8 cellular contexts compared by ENCODE assay signal in genomic region chr4:153222162-153222789, GRCh38. TPM values are rescaled to one million over a fixed set of nuclear protein-coding genes. Genes with fewer than 3 reads are reported as not detected.
DNase-seq lines count a peak whose midpoint lies in the region; ATAC-seq and TF ChIP-seq lines count a peak whose summit lies in the region.

No MANE protein-coding gene starts in this region.

- peaks cover 26% of the 10 kb centered on the region for H3K36me3 Mint-ChIP-seq in Calu3 (ENCODE audit: insufficient read depth, unreplicated experiment)
- no peaks in the 10 kb centered on the region for H3K36me3 Mint-ChIP-seq in effector memory CD8-positive, alpha-beta T cell (ENCODE audit: insufficient read depth)

- TSS peak; percentile 12 for BruUV-seq in Calu3 (replicated peaks; lab: Mats Ljungman, UMichigan)

- peak overlapping the region; percentile 27 for H3K4me3 ChIP-seq in lower leg skin (ENCODE audit: low read depth, poor library complexity, severe bottlenecking)

- ATAC-seq in GM21360 (IDR thresholded peaks at IDR 0.05; ENCODE audit: unreplicated experiment), result peak; percentile 32
- peak; percentile 53 for ATAC-seq in effector memory CD8-positive, alpha-beta T cell (replicated peaks)
- no peak for ATAC-seq in GM21367 (IDR thresholded peaks at IDR 0.05; ENCODE audit: unreplicated experiment)

- peaks cover 36% of the 10 kb centered on the region for H3K4me1 Mint-ChIP-seq in Calu3 (ENCODE audit: low read depth, unreplicated experiment)
- peaks cover 0 to 9% of the 10 kb centered on the region in 2 donors for H3K4me1 Mint-ChIP-seq in effector memory CD8-positive, alpha-beta T cell (ENCODE audit: low read depth in 2 of 2)

- CTCF ChIA-PET in Calu3 (lab: Charles Lee), result interaction anchor here (2.4 kb wide), 1 partner anchor 79 kb away, joined by 7 read pairs; no protein-coding TSS in a partner anchor

- H3K27me3 Mint-ChIP-seq in Calu3 (ENCODE audit: unreplicated experiment), result no peaks in the 10 kb centered on the region
- H3K27me3 Mint-ChIP-seq in effector memory CD8-positive, alpha-beta T cell, result peaks cover 35 to 83% of the 10 kb centered on the region in 2 donors

- no peaks in the 10 kb centered on the region for H3K9me3 Mint-ChIP-seq in Calu3 (ENCODE audit: low read depth, unreplicated experiment)
- no peaks in the 10 kb centered on the region for H3K9me3 Mint-ChIP-seq in effector memory CD8-positive, alpha-beta T cell

- DNase-seq in Calu3 (peak; percentile 44), HuH-7 (ENCODE audit: low spot score) (peak; percentile 58), lower leg skin (ENCODE audit: low spot score in 2 of 2) (peak; percentile 48 to 89)
- peak; percentile 11 to 19 for DNase-seq in activated CD4-positive, alpha-beta T cell treated with anti-CD3 and anti-CD28 coated beads for 4 hours
- DNase-seq in effector memory CD8-positive, alpha-beta T cell, result peak in 2 of 3 experiments; percentile 4
- DNase-seq in stimulated activated naive CD4-positive, alpha-beta T cell treated with Interleukin-2 at 50 U/mL for 16 hours (lab: John Stamatoyannopoulos, UW), result peak; percentile 15

- WGBS in lower leg skin, 2 donors, result 0 to 2% methylated on average over 28 of the region's 28 CpGs

- TF ChIP-seq CTCF in Calu3 (IDR thresholded peaks at IDR 0.05; ENCODE audit: unreplicated experiment) (no peak), lower leg skin (IDR thresholded peaks at IDR 0.05) (no peak)

- intact Hi-C loops in Calu3 (cut with micrococcal nuclease; ENCODE audit: unreplicated experiment), result no loop called here
- intact Hi-C loops in lower leg skin (cut with DNase I; ENCODE audit: low total_unique reads), result no loop called here

- H3K27ac Mint-ChIP-seq in Calu3 (ENCODE audit: unreplicated experiment), result peak overlapping the region; percentile 7
- peak overlapping the region in 1 of 2 donors; percentile 73 for H3K27ac Mint-ChIP-seq in effector memory CD8-positive, alpha-beta T cell

- TF ChIP-seq POLR2A in lower leg skin (IDR thresholded peaks at IDR 0.05), result no peak

- H3K4me3 Mint-ChIP-seq in Calu3 (ENCODE audit: low read depth, unreplicated experiment), result peak overlapping the region; percentile 71
- H3K4me3 Mint-ChIP-seq in effector memory CD8-positive, alpha-beta T cell, result peak overlapping the region; percentile 71 to 86

RNA-seq across cellular contexts. Expression of gene TRIM2, which starts 18.0 kb away (rescaled TPM):
- 35.5 and 49.6 TPM in 2 replicates for total RNA-seq in Calu3 (2022)
- 10 to 100 TPM; 10.9 to 45.4 (median 29.2) TPM for total RNA-seq in lower leg skin

Comparison
In these comparisons a context has a peak if more than half of its experiments do, and no peak if none do; other contexts are left out.
1. DNase-seq: peak in every context shown above with its lines; median percentile 68 in lower leg skin; 58 in HuH-7; 44 in Calu3; 15 in activated CD4-positive, alpha-beta T cell treated with anti-CD3 and anti-CD28 coated beads for 4 hours; 15 in stimulated activated naive CD4-positive, alpha-beta T cell treated with Interleukin-2 at 50 U/mL for 16 hours; 4 in effector memory CD8-positive, alpha-beta T cell.